1 cellular context compared by ENCODE assay signal in the genomic region with DNA sequence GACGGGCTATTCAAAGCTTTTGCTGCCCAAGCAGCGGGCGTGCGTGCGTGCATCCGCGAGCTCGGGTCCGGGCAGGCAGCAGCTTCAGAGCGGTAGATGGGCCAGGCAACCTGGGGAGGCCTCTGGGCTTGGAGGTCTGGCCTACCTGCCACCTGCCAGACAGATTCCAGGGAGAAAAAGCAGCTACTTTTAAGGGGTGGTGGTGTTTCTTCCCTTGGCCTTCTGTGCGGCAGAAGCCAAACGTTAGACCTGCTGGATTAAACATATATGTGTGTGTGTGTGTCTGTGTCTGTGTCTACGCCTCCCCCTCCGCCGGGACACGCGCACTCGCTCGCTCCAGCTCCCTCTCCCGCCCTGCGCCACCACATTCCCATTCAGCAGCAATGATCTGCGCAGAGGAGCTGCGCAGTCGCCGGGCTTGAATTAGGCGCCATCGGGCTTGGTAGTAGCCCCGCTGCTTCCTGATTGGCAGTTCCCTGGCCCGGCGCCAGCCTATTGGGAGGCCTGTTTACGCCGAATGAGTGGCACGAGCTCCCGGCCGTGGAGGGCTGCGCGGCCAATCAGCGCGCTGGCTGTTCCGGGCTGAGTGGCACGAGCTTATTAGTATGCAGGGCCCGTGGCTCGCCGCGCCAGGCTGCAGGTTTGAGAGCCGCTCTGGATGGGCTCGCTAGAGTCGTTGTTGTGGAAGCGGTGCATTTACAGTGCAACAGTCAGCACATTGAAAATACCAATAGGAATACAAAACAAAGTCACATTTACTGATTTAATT.
TF ChIP-seq lines count a peak whose summit lies in the region.

A gene (plus strand): TSS at position 627 of the 769 bp plus-strand sequence. CDS start 4,283 bp downstream, outside the sequence.

TF ChIP-seq in K562, 482 proteins besides CTCF, POLR2A, EP300 and RAD21 (continued from another document and continues in another):
- TF ChIP-seq, protein P1, sequence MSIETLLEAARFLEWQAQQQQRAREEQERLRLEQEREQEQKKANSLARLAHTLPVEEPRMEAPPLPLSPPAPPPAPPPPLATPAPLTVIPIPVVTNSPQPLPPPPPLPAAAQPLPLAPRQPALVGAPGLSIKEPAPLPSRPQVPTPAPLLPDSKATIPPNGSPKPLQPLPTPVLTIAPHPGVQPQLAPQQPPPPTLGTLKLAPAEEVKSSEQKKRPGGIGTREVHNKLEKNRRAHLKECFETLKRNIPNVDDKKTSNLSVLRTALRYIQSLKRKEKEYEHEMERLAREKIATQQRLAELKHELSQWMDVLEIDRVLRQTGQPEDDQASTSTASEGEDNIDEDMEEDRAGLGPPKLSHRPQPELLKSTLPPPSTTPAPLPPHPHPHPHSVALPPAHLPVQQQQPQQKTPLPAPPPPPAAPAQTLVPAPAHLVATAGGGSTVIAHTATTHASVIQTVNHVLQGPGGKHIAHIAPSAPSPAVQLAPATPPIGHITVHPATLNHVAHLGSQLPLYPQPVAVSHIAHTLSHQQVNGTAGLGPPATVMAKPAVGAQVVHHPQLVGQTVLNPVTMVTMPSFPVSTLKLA (conservative IDR thresholded peaks at IDR 0.05) = peak; percentile 92
- TF ChIP-seq MTA3 (IDR thresholded peaks at IDR 0.05; ENCODE audit: borderline replicate concordance) (peak; percentile 79; the same call in 1 of the 2 replicates), ZNF584 (CRISPR knock-in tag; IDR thresholded peaks at IDR 0.05; ENCODE audit: low read depth) (no peak), PML (IDR thresholded peaks at IDR 0.05; ENCODE audit: low read length) (0 out of 2 replicates have a peak, but pooled peaks have one; percentile 17), TBP (optimal IDR thresholded peaks at IDR 0.05; ENCODE audit: low read depth, low read length) (peak; percentile 46), ZNF75A (CRISPR knock-in tag; IDR thresholded peaks at IDR 0.05) (no peak), CBFA2T3 (IDR thresholded peaks at IDR 0.05) (no peak), PRPF4 (IDR thresholded peaks at IDR 0.05; ENCODE audit: insufficient read depth, low read depth, low read length, poor library complexity, severe bottlenecking) (no peak), FOXA3 (CRISPR knock-in tag; conservative IDR thresholded peaks at IDR 0.05 in 1 of 2, IDR thresholded peaks at IDR 0.05 in 1 of 2) (peak in 1 of 2 experiments; percentile 80; a peak in 2 of 4 replicates), MYNN (IDR thresholded peaks at IDR 0.05) (0 out of 2 replicates have a peak, but pooled peaks have one; percentile 27), MYNN (CRISPR knock-in tag; IDR thresholded peaks at IDR 0.05) (no peak), SOX6 (IDR thresholded peaks at IDR 0.05) (peak; percentile 46), CREM (IDR thresholded peaks at IDR 0.05; ENCODE audit: low read depth) (peak; percentile 63), NFYB (IDR thresholded peaks at IDR 0.05; ENCODE audit: extremely low read depth, insufficient read length) (peak; percentile 75), STAT5B (CRISPR knock-in tag; IDR thresholded peaks at IDR 0.05) (no peak), KDM2B (CRISPR knock-in tag; IDR thresholded peaks at IDR 0.05) (0 out of 2 replicates have a peak, but pooled peaks have one; percentile 40), ZNF165 (CRISPR knock-in tag; IDR thresholded peaks at IDR 0.05; ENCODE audit: borderline replicate concordance) (no peak), SAFB (IDR thresholded peaks at IDR 0.05; ENCODE audit: borderline replicate concordance, low read depth, low read length) (no peak; the same call in 1 of the 2 replicates), ZNF766 (CRISPR knock-in tag; conservative IDR thresholded peaks at IDR 0.05) (0 out of 2 replicates have a peak, but pooled peaks have one; percentile 5), L3MBTL2 (IDR thresholded peaks at IDR 0.05) (peak; percentile 91), NFE2L1 (tag; IDR thresholded peaks at IDR 0.05; ENCODE audit: borderline replicate concordance, low read depth) (no peak), NFATC3 (IDR thresholded peaks at IDR 0.05) (no peak), IFI16 (CRISPR knock-in tag; IDR thresholded peaks at IDR 0.05) (no peak)
- TF ChIP-seq, protein P2, sequence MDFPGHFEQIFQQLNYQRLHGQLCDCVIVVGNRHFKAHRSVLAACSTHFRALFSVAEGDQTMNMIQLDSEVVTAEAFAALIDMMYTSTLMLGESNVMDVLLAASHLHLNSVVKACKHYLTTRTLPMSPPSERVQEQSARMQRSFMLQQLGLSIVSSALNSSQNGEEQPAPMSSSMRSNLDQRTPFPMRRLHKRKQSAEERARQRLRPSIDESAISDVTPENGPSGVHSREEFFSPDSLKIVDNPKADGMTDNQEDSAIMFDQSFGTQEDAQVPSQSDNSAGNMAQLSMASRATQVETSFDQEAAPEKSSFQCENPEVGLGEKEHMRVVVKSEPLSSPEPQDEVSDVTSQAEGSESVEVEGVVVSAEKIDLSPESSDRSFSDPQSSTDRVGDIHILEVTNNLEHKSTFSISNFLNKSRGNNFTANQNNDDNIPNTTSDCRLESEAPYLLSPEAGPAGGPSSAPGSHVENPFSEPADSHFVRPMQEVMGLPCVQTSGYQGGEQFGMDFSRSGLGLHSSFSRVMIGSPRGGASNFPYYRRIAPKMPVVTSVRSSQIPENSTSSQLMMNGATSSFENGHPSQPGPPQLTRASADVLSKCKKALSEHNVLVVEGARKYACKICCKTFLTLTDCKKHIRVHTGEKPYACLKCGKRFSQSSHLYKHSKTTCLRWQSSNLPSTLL (IDR thresholded peaks at IDR 0.05) = no peak
- TF ChIP-seq, protein P3, sequence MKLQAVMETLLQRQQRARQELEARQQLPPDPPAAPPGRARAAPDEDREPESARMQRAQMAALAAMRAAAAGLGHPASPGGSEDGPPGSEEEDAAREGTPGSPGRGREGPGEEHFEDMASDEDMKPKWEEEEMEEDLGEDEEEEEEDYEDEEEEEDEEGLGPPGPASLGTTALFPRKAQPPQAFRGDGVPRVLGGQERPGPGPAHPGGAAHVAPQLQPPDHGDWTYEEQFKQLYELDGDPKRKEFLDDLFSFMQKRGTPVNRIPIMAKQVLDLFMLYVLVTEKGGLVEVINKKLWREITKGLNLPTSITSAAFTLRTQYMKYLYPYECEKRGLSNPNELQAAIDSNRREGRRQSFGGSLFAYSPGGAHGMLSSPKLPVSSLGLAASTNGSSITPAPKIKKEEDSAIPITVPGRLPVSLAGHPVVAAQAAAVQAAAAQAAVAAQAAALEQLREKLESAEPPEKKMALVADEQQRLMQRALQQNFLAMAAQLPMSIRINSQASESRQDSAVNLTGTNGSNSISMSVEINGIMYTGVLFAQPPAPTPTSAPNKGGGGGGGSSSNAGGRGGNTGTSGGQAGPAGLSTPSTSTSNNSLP (IDR thresholded peaks at IDR 0.05; ENCODE audit: borderline replicate concordance, low read depth, low read length) = 0 out of 2 replicates have a peak, but pooled peaks have one; percentile 3
- TF ChIP-seq, protein P4, sequence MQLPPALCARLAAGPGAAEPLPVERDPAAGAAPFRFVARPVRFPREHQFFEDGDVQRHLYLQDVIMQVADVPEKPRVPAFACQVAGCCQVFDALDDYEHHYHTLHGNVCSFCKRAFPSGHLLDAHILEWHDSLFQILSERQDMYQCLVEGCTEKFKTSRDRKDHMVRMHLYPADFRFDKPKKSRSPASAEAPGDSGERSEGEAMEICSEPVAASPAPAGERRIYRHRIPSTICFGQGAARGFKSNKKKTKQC (CRISPR knock-in tag; IDR thresholded peaks at IDR 0.05) = peak; percentile 10; the same call in 1 of the 2 replicates
- TF ChIP-seq, protein P5, sequence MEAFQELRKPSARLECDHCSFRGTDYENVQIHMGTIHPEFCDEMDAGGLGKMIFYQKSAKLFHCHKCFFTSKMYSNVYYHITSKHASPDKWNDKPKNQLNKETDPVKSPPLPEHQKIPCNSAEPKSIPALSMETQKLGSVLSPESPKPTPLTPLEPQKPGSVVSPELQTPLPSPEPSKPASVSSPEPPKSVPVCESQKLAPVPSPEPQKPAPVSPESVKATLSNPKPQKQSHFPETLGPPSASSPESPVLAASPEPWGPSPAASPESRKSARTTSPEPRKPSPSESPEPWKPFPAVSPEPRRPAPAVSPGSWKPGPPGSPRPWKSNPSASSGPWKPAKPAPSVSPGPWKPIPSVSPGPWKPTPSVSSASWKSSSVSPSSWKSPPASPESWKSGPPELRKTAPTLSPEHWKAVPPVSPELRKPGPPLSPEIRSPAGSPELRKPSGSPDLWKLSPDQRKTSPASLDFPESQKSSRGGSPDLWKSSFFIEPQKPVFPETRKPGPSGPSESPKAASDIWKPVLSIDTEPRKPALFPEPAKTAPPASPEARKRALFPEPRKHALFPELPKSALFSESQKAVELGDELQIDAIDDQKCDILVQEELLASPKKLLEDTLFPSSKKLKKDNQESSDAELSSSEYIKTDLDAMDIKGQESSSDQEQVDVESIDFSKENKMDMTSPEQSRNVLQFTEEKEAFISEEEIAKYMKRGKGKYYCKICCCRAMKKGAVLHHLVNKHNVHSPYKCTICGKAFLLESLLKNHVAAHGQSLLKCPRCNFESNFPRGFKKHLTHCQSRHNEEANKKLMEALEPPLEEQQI (IDR thresholded peaks at IDR 0.05) = no peak
- TF ChIP-seq, protein P6, sequence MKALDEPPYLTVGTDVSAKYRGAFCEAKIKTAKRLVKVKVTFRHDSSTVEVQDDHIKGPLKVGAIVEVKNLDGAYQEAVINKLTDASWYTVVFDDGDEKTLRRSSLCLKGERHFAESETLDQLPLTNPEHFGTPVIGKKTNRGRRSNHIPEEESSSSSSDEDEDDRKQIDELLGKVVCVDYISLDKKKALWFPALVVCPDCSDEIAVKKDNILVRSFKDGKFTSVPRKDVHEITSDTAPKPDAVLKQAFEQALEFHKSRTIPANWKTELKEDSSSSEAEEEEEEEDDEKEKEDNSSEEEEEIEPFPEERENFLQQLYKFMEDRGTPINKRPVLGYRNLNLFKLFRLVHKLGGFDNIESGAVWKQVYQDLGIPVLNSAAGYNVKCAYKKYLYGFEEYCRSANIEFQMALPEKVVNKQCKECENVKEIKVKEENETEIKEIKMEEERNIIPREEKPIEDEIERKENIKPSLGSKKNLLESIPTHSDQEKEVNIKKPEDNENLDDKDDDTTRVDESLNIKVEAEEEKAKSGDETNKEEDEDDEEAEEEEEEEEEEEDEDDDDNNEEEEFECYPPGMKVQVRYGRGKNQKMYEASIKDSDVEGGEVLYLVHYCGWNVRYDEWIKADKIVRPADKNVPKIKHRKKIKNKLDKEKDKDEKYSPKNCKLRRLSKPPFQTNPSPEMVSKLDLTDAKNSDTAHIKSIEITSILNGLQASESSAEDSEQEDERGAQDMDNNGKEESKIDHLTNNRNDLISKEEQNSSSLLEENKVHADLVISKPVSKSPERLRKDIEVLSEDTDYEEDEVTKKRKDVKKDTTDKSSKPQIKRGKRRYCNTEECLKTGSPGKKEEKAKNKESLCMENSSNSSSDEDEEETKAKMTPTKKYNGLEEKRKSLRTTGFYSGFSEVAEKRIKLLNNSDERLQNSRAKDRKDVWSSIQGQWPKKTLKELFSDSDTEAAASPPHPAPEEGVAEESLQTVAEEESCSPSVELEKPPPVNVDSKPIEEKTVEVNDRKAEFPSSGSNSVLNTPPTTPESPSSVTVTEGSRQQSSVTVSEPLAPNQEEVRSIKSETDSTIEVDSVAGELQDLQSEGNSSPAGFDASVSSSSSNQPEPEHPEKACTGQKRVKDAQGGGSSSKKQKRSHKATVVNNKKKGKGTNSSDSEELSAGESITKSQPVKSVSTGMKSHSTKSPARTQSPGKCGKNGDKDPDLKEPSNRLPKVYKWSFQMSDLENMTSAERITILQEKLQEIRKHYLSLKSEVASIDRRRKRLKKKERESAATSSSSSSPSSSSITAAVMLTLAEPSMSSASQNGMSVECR (CRISPR knock-in tag; IDR thresholded peaks at IDR 0.05) = peak; percentile 72
